In the genomic region with DNA sequence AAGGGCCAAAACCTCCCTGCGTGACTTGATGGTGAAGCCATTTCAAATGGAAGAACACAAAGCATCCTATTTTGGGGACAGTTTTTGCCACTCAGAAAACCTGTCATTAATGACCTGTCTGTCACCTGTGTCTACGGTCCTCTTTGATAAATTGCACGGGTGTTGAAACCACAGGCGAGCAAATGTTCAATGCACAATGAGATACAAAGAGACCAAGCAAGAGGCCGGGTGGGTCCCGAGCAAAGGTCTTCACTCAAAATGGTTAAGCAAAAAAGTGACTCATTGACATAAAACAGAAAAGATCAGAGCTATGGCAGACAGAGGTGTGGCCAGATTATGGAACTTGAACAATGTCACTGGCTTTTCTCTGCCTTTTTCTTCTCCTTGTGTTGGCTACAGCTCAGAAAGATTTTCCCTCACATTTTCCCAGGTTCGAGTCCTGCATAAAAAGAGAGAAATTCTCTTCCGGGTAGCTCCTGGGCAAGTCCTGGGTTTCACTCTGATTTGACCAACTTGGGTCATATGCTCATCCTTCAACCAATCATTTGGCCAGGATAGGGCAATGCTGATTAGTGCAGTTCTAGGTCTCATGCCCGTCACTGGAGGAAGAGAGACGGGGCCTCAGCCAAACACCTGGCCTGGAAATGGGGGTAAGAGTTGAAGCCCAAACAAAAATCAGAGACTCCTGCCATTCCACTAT, we compare ENCODE assay signal across 1 cellular context.
TF ChIP-seq lines count a peak whose summit lies in the region.

No MANE protein-coding gene starts in this region.

TF ChIP-seq in HepG2, 621 proteins besides CTCF, POLR2A, EP300 and RAD21 (continued from another document):
- TF ChIP-seq, protein P1, sequence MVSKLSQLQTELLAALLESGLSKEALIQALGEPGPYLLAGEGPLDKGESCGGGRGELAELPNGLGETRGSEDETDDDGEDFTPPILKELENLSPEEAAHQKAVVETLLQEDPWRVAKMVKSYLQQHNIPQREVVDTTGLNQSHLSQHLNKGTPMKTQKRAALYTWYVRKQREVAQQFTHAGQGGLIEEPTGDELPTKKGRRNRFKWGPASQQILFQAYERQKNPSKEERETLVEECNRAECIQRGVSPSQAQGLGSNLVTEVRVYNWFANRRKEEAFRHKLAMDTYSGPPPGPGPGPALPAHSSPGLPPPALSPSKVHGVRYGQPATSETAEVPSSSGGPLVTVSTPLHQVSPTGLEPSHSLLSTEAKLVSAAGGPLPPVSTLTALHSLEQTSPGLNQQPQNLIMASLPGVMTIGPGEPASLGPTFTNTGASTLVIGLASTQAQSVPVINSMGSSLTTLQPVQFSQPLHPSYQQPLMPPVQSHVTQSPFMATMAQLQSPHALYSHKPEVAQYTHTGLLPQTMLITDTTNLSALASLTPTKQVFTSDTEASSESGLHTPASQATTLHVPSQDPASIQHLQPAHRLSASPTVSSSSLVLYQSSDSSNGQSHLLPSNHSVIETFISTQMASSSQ (IDR thresholded peaks at IDR 0.05; ENCODE audit: low read depth), result no peak
- TF ChIP-seq, protein P1 (CRISPR knock-in tag; IDR thresholded peaks at IDR 0.05; ENCODE audit: borderline replicate concordance), result 0 out of 2 replicates have a peak, but pooled peaks have one; percentile 26
- no peak for TF ChIP-seq DMAP1 (CRISPR knock-in tag; IDR thresholded peaks at IDR 0.05)
- peak; percentile 64; the same call in 1 of the 2 replicates for TF ChIP-seq NFYC (CRISPR knock-in tag; IDR thresholded peaks at IDR 0.05)
- TF ChIP-seq ZNF619 (CRISPR knock-in tag; IDR thresholded peaks at IDR 0.05), result no peak
- TF ChIP-seq ZNF7 (CRISPR knock-in tag; IDR thresholded peaks at IDR 0.05), result no peak
- no peak for TF ChIP-seq ZNF10 (CRISPR knock-in tag; IDR thresholded peaks at IDR 0.05; ENCODE audit: borderline replicate concordance, low read depth)
- TF ChIP-seq, protein P2, sequence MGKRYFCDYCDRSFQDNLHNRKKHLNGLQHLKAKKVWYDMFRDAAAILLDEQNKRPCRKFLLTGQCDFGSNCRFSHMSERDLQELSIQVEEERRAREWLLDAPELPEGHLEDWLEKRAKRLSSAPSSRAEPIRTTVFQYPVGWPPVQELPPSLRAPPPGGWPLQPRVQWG (CRISPR knock-in tag; IDR thresholded peaks at IDR 0.05; ENCODE audit: borderline replicate concordance, low read depth), result no peak
- TF ChIP-seq, protein P3, sequence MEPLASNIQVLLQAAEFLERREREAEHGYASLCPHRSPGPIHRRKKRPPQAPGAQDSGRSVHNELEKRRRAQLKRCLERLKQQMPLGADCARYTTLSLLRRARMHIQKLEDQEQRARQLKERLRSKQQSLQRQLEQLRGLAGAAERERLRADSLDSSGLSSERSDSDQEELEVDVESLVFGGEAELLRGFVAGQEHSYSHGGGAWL (CRISPR knock-in tag; IDR thresholded peaks at IDR 0.05), result no peak
- TF ChIP-seq CREM (IDR thresholded peaks at IDR 0.05), result peak; percentile 50
- TF ChIP-seq CREM (CRISPR knock-in tag; IDR thresholded peaks at IDR 0.05), result no peak
- TF ChIP-seq PITX1 (CRISPR knock-in tag; IDR thresholded peaks at IDR 0.05), result 0 out of 2 replicates have a peak, but pooled peaks have one; percentile 25
- TF ChIP-seq ZNF761 (CRISPR knock-in tag; conservative IDR thresholded peaks at IDR 0.05), result no peak
- no peak for TF ChIP-seq ZSCAN9 (CRISPR knock-in tag; IDR thresholded peaks at IDR 0.05; ENCODE audit: borderline replicate concordance)
- TF ChIP-seq, protein P4, sequence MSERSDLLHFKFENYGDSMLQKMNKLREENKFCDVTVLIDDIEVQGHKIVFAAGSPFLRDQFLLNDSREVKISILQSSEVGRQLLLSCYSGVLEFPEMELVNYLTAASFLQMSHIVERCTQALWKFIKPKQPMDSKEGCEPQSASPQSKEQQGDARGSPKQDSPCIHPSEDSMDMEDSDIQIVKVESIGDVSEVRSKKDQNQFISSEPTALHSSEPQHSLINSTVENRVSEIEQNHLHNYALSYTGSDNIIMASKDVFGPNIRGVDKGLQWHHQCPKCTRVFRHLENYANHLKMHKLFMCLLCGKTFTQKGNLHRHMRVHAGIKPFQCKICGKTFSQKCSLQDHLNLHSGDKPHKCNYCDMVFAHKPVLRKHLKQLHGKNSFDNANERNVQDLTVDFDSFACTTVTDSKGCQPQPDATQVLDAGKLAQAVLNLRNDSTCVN (CRISPR knock-in tag; IDR thresholded peaks at IDR 0.05; ENCODE audit: borderline replicate concordance), result no peak
- TF ChIP-seq SP5 (CRISPR knock-in tag; IDR thresholded peaks at IDR 0.05; ENCODE audit: borderline replicate concordance, low read depth), result peak; percentile 61; the same call in 1 of the 2 replicates
- TF ChIP-seq ZNF652 (CRISPR knock-in tag; IDR thresholded peaks at IDR 0.05; ENCODE audit: borderline replicate concordance, low read depth), result no peak
- TF ChIP-seq HNF4A (CRISPR knock-in tag; IDR thresholded peaks at IDR 0.05), result peak; percentile 63
- TF ChIP-seq SOX5 (CRISPR knock-in tag; IDR thresholded peaks at IDR 0.05; ENCODE audit: borderline replicate concordance), result peak; percentile 80; the same call in 1 of the 2 replicates
- no peak for TF ChIP-seq TCF12 (IDR thresholded peaks at IDR 0.05)
- no peak for TF ChIP-seq TCF12 (CRISPR knock-in tag; IDR thresholded peaks at IDR 0.05)
- TF ChIP-seq RARA (CRISPR knock-in tag; IDR thresholded peaks at IDR 0.05), result peak; percentile 68
- TF ChIP-seq FOSL1 (CRISPR knock-in tag; IDR thresholded peaks at IDR 0.05; ENCODE audit: borderline replicate concordance), result peak; percentile 83
- TF ChIP-seq ZNF160 (CRISPR knock-in tag; IDR thresholded peaks at IDR 0.05), result no peak
- TF ChIP-seq RORA (CRISPR knock-in tag; IDR thresholded peaks at IDR 0.05), result no peak
- TF ChIP-seq ZNF775 (CRISPR knock-in tag; IDR thresholded peaks at IDR 0.05; ENCODE audit: borderline replicate concordance), result no peak
